20 cellular contexts compared by ENCODE assay signal in the genomic region with DNA sequence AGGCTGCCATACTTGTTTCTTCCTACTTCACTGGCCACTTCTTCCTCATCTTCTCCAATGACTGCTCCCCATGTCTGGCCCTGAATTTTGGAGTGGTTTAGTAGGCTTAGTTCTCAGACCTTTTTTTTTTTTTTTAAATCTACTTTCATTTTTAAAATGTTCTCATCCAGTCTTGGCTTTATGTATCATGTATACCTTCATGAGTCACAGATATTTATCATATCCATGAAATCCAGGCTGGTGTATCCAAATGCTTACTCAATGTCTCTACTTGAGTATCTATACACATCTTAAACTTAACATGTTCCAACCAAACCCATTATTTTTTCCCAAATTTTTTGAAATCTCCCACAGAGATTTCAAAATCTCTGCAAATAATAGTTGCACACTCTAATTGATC.
"Had no signal": no experiment of that assay in that cellular context is flagged by ENCODE, and none has a peak within 500 bp of the region (broad histone marks: within the 10 kb centered on the region; RNA-seq: fewer than 3 reads in every experiment).

No MANE protein-coding gene starts in this region.

- H3K9me3 Mint-ChIP-seq: activated CD4-positive, alpha-beta T cell treated with anti-CD3 and anti-CD28 coated beads, Interleukin-2, amount 10 ng/mL, durations not matched to agents 24 days and 14 days; activated CD8-positive, alpha-beta T cell treated with anti-CD3 and anti-CD28 coated beads for 36 hours; activated naive CD4-positive, alpha-beta T cell treated with anti-CD3 and anti-CD28 coated beads, Interleukin-2, amount 10 ng/mL, durations not matched to agents 7 days and 5 days; dendritic cell treated with granulocyte-macrophage colony-stimulating factor and Interleukin-4, amounts not matched to agents 40 ng/mL and 50 ng/mL, for 4 days; stimulated activated effector memory CD8-positive, alpha-beta T cell treated with anti-CD3 and anti-CD28 coated beads, Interleukin-12 subunit alpha, Interleukin-12 subunit beta, amount 100 ng/mL, for 72 hours; stimulated activated naive CD8-positive, alpha-beta T cell treated with anti-CD3 and anti-CD28 coated beads, Interleukin-15, amount 100 ng/mL, for 72 hours had no signal

- H3K36me3 Mint-ChIP-seq: activated CD8-positive, alpha-beta memory T cell treated with anti-CD3 and anti-CD28 coated beads, Interleukin-2, amount 10 ng/mL, durations not matched to agents 7 days and 5 days; activated naive CD4-positive, alpha-beta T cell treated with anti-CD3 and anti-CD28 coated beads, Interleukin-2, amount 10 ng/mL, durations not matched to agents 7 days and 5 days; naive thymus-derived CD8-positive, alpha-beta T cell; stimulated activated effector memory CD8-positive, alpha-beta T cell treated with anti-CD3 and anti-CD28 coated beads, Interleukin-12 subunit alpha, Interleukin-12 subunit beta, amount 100 ng/mL, for 72 hours had no signal

- ATAC-seq: activated CD8-positive, alpha-beta memory T cell treated with anti-CD3 and anti-CD28 coated beads, Interleukin-2, amount 10 ng/mL, durations not matched to agents 7 days and 5 days; activated CD8-positive, alpha-beta T cell treated with anti-CD3 and anti-CD28 coated beads for 36 hours; left lung; naive thymus-derived CD8-positive, alpha-beta T cell; sciatic nerve; stimulated activated effector memory CD8-positive, alpha-beta T cell treated with anti-CD3 and anti-CD28 coated beads, Interleukin-12 subunit alpha, Interleukin-12 subunit beta, amount 100 ng/mL, for 72 hours; stimulated activated naive CD8-positive, alpha-beta T cell treated with anti-CD3 and anti-CD28 coated beads, Interleukin-15, amount 100 ng/mL, for 72 hours had no signal

- H3K4me1 Mint-ChIP-seq: activated CD4-positive, alpha-beta T cell treated with anti-CD3 and anti-CD28 coated beads, Interleukin-2, amount 10 ng/mL, durations not matched to agents 24 days and 14 days; activated CD8-positive, alpha-beta memory T cell treated with anti-CD3 and anti-CD28 coated beads, Interleukin-2, amount 10 ng/mL, durations not matched to agents 7 days and 5 days; activated naive CD4-positive, alpha-beta T cell treated with anti-CD3 and anti-CD28 coated beads, Interleukin-2, amount 10 ng/mL, durations not matched to agents 7 days and 5 days; naive thymus-derived CD8-positive, alpha-beta T cell; stimulated activated effector memory CD8-positive, alpha-beta T cell treated with anti-CD3 and anti-CD28 coated beads, Interleukin-12 subunit alpha, Interleukin-12 subunit beta, amount 100 ng/mL, for 72 hours; stimulated activated naive CD8-positive, alpha-beta T cell treated with anti-CD3 and anti-CD28 coated beads, Interleukin-15, amount 100 ng/mL, for 72 hours had no signal

- H3K27me3 Mint-ChIP-seq: activated naive CD4-positive, alpha-beta T cell treated with anti-CD3 and anti-CD28 coated beads, Interleukin-2, amount 10 ng/mL, durations not matched to agents 7 days and 5 days; dendritic cell treated with granulocyte-macrophage colony-stimulating factor and Interleukin-4, amounts not matched to agents 40 ng/mL and 50 ng/mL, for 4 days had no signal

- H3K4me3 ChIP-seq: left lung, lung, suprapubic skin, tibial nerve had no signal

- H3K9me3 ChIP-seq: left lung, suprapubic skin, tibial nerve had no signal

- H3K36me3 ChIP-seq: left lung, suprapubic skin, tibial nerve had no signal

- DNase-seq: activated CD4-positive, alpha-beta T cell treated with anti-CD3 and anti-CD28 coated beads, Interleukin-2, amount 10 ng/mL, durations not matched to agents 24 days and 14 days; activated CD8-positive, alpha-beta memory T cell treated with anti-CD3 and anti-CD28 coated beads, Interleukin-2, amount 10 ng/mL, durations not matched to agents 7 days and 5 days; activated CD8-positive, alpha-beta T cell treated with anti-CD3 and anti-CD28 coated beads for 36 hours; activated effector memory CD4-positive, alpha-beta T cell treated with anti-CD3 and anti-CD28 coated beads, Interleukin-2, amount 50 U/mL, for 16 hours; activated naive CD4-positive, alpha-beta T cell treated with anti-CD3 and anti-CD28 coated beads, Interleukin-2, amount 10 ng/mL, durations not matched to agents 7 days and 5 days; activated T-cell treated with anti-CD3 and anti-CD28 coated beads for 4 hours; caudate nucleus; effector CD4-positive, alpha-beta T cell; kidney glomerular epithelial cell; left lung; naive thymus-derived CD8-positive, alpha-beta T cell; small intestine; stimulated activated CD4-positive, alpha-beta T cell treated with anti-CD3 and anti-CD28 coated beads, Interleukin-2, amount 100 ng/mL, for 24 hours; stimulated activated naive CD8-positive, alpha-beta T cell treated with anti-CD3 and anti-CD28 coated beads, Interleukin-15, amount 100 ng/mL, for 72 hours had no signal

- H3K27ac Mint-ChIP-seq: activated CD4-positive, alpha-beta T cell treated with anti-CD3 and anti-CD28 coated beads, Interleukin-2, amount 10 ng/mL, durations not matched to agents 24 days and 14 days; activated CD8-positive, alpha-beta memory T cell treated with anti-CD3 and anti-CD28 coated beads, Interleukin-2, amount 10 ng/mL, durations not matched to agents 7 days and 5 days; activated CD8-positive, alpha-beta T cell treated with anti-CD3 and anti-CD28 coated beads for 36 hours; activated naive CD4-positive, alpha-beta T cell treated with anti-CD3 and anti-CD28 coated beads, Interleukin-2, amount 10 ng/mL, durations not matched to agents 7 days and 5 days; dendritic cell treated with granulocyte-macrophage colony-stimulating factor and Interleukin-4, amounts not matched to agents 40 ng/mL and 50 ng/mL, for 4 days; naive thymus-derived CD8-positive, alpha-beta T cell; stimulated activated effector memory CD8-positive, alpha-beta T cell treated with anti-CD3 and anti-CD28 coated beads, Interleukin-12 subunit alpha, Interleukin-12 subunit beta, amount 100 ng/mL, for 72 hours; stimulated activated naive CD8-positive, alpha-beta T cell treated with anti-CD3 and anti-CD28 coated beads, Interleukin-15, amount 100 ng/mL, for 72 hours had no signal

- H3K4me1 ChIP-seq: left lung, suprapubic skin had no signal

- H3K4me3 Mint-ChIP-seq: activated CD4-positive, alpha-beta T cell treated with anti-CD3 and anti-CD28 coated beads, Interleukin-2, amount 10 ng/mL, durations not matched to agents 24 days and 14 days; activated CD8-positive, alpha-beta memory T cell treated with anti-CD3 and anti-CD28 coated beads, Interleukin-2, amount 10 ng/mL, durations not matched to agents 7 days and 5 days; activated CD8-positive, alpha-beta T cell treated with anti-CD3 and anti-CD28 coated beads for 36 hours; activated naive CD4-positive, alpha-beta T cell treated with anti-CD3 and anti-CD28 coated beads, Interleukin-2, amount 10 ng/mL, durations not matched to agents 7 days and 5 days; dendritic cell treated with granulocyte-macrophage colony-stimulating factor and Interleukin-4, amounts not matched to agents 40 ng/mL and 50 ng/mL, for 4 days; naive thymus-derived CD8-positive, alpha-beta T cell; stimulated activated effector memory CD8-positive, alpha-beta T cell treated with anti-CD3 and anti-CD28 coated beads, Interleukin-12 subunit alpha, Interleukin-12 subunit beta, amount 100 ng/mL, for 72 hours; stimulated activated naive CD8-positive, alpha-beta T cell treated with anti-CD3 and anti-CD28 coated beads, Interleukin-15, amount 100 ng/mL, for 72 hours had no signal

- H3K27ac ChIP-seq: left lung, suprapubic skin, tibial nerve had no signal

- H3K27me3 ChIP-seq: left lung, suprapubic skin, tibial nerve had no signal
